Comparison of ENCODE assay signal across 8 cellular contexts in the genomic region with DNA sequence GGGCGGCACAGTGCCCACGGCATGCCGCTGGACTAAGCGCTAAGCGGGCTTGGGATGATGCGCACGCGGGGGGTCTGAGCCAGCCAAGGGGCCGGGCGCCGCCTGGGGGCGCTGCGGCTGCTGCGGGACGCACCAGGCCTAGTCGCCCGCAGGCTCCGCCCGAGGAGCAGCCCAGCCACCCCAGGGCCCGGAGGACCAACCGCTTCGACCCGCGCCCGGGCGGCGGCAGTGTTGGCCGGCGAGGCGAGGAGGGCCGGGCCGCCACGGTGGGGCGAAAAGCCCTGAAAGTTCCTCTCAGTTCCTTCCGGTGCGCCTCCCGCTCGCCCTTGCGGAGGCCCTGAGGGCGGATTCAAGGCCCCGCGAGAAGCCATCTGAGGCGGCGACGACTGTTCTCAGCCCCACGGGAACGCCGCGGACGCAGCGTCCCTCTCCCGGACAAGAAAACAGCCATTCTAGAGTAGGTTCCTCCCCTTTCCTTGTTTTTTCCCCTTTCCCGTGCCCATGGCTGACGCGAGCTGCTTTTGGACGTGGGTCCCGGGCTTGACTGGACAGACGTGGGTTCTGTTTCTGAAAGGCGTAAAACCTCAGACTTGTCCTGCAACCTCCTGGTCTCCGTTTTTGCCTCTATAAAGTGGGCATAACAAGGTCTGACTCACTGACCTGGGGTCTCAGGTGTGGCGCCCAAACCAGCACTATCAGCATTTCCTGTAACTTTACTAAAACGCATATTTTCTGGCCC. TPM values are rescaled to one million over a fixed set of nuclear protein-coding genes. Genes with fewer than 3 reads are reported as not detected.
DNase-seq lines count a peak whose midpoint lies in the region; TF ChIP-seq lines count a peak whose summit lies in the region.

A gene with protein sequence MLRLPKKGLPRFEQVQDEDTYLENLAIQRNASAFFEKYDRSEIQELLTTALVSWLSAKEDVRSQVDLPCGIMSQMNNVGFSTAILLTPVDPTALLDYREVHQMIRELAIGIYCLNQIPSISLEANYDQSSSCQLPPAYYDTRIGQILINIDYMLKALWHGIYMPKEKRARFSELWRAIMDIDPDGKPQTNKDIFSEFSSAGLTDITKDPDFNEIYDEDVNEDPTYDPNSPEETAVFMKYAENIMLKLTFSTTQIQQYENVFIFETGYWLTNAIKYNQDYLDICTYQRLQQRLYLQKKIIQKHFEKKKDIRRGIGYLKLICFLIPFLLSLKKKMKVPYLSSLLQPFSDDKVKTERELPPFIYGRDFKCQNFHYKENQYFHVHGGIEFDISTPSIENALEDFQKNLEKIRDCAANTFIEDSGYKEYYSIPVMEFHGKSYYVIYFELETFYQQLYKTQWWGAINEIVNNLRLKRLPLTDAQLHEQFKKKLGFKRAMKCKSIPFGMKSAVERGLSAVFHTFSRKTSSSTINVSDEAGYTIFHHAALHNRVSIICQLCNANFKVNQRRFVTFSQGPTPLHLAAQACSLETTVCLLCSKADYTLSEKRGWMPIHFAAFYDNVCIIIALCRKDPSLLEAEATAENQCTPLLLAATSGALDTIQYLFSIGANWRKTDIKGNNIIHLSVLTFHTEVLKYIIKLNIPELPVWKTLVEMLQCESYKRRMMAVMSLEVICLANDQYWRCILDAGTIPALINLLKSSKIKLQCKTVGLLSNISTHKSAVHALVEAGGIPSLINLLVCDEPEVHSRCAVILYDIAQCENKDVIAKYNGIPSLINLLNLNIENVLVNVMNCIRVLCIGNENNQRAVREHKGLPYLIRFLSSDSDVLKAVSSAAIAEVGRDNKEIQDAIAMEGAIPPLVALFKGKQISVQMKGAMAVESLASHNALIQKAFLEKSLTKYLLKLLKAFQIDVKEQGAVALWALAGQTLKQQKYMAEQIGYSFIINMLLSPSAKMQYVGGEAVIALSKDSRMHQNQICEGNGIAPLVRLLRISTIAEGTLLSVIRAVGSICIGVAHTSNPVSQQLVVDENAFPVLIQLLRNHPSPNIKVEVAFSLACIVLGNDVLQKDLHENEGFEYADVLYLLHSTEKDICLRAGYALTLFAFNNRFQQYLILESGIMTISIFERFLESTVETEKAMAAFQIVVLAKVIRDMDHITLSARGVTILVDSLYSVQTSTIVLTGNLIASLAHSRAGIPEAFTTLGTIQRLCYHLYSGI (N-terminal part only) (plus strand): TSS at position 297 of the 739 bp plus-strand sequence. CDS start 1,821 bp downstream, outside the sequence.

- H3K4me1 ChIP-seq in GM23248 (ENCODE audit: insufficient read depth), result peaks cover 15% of the 10 kb centered on the region
- no peaks in the 10 kb centered on the region for H3K4me1 ChIP-seq in iPS-18a (ENCODE audit: control insufficient read depth, low read depth, low read length)
- H3K4me1 ChIP-seq in skeletal muscle satellite cell (ENCODE audit: control insufficient read depth, insufficient read depth, low read length), result peaks cover 13% of the 10 kb centered on the region

- no peaks in the 10 kb centered on the region for H4K20me1 ChIP-seq in GM23248 (ENCODE audit: insufficient read depth)

- peak; percentile 83 for DNase-seq in G401 (ENCODE audit: low spot score)
- peak; percentile 96 for DNase-seq in GM23248
- DNase-seq in UCSD-AML1 (lab: John Stamatoyannopoulos, UW; ENCODE audit: unreplicated experiment), result peak; percentile 95
- peak; percentile 81 for DNase-seq in brain microvascular endothelial cell
- no peak for DNase-seq in cortex of kidney (lab: John Stamatoyannopoulos, UW)

- 0 to 1% methylated on average over 43 to 53 of the region's 62 CpGs for WGBS in GM23248 (ENCODE audit: low coverage in 1 of 2, low lambda C conversion rate in 2 of 2, missing lambda C conversion rate in 2 of 2), 2 experiments

- H3K4me3 ChIP-seq in GM23248 (peak within 1 kb of the TSS; percentile 84), brain microvascular endothelial cell (ENCODE audit: low read depth, low read length) (peak within 1 kb of the TSS; percentile 79), iPS-18a (ENCODE audit: low read length) (peak within 1 kb of the TSS; percentile 79), skeletal muscle satellite cell (ENCODE audit: low read length) (peak within 1 kb of the TSS; percentile 77)

- H3F3A ChIP-seq in GM23248 (ENCODE audit: insufficient read depth), result peaks cover 27% of the 10 kb centered on the region

- H3K27me3 ChIP-seq in GM23248 (replicated peaks; ENCODE audit: insufficient read depth) (no peaks in the 10 kb centered on the region), brain microvascular endothelial cell (replicated peaks) (no peaks in the 10 kb centered on the region), iPS-18a (ENCODE audit: control insufficient read depth, insufficient read depth, low read length) (no peaks in the 10 kb centered on the region), skeletal muscle satellite cell (ENCODE audit: control insufficient read depth, insufficient read depth, low read length) (no peaks in the 10 kb centered on the region)

- H3K9me3 ChIP-seq in GM23248 (ENCODE audit: low read depth) (peaks cover 2% of the 10 kb centered on the region), iPS-18a (ENCODE audit: control insufficient read depth, low read depth, low read length) (no peaks in the 10 kb centered on the region), skeletal muscle satellite cell (replicated peaks; ENCODE audit: low read length) (no peaks in the 10 kb centered on the region)

- TF ChIP-seq CTCF in LNCAP (IDR thresholded peaks at IDR 0.05) (peak; percentile 85), brain microvascular endothelial cell (IDR thresholded peaks at IDR 0.05; ENCODE audit: low read depth, low read length, missing control alignments) (peak; percentile 68)

- H3K36me3 ChIP-seq in GM23248 (ENCODE audit: low read depth) (peaks cover 12% of the 10 kb centered on the region; the same call in 1 of the 2 replicates), brain microvascular endothelial cell (replicated peaks) (peaks cover 2% of the 10 kb centered on the region), iPS-18a (ENCODE audit: control insufficient read depth, low read depth, low read length) (peaks cover 17% of the 10 kb centered on the region), skeletal muscle satellite cell (ENCODE audit: insufficient read depth, low read length) (peaks cover 13% of the 10 kb centered on the region)

- H3K79me2 ChIP-seq in GM23248 (ENCODE audit: insufficient read depth), result peaks cover 42% of the 10 kb centered on the region

- in situ Hi-C loops in G401 (cut with HindIII; ENCODE audit: low sequenced_read_pairs), result no loop called here
- in situ Hi-C loops in GM23248 (cut with MboI), result no loop called here
- in situ Hi-C loops in brain microvascular endothelial cell (cut with HindIII; ENCODE audit: low pct_ligation_motif_present, low sequenced_read_pairs), result no loop called here

- peak within 1 kb of the TSS; percentile 98 for H2AFZ ChIP-seq in GM23248

- H3K4me2 ChIP-seq in GM23248 (ENCODE audit: unreplicated experiment) (peak within 1 kb of the TSS; percentile 99), skeletal muscle satellite cell (ENCODE audit: low read length) (peak within 1 kb of the TSS; percentile 84)

- H3K9me2 ChIP-seq in GM23248 (ENCODE audit: insufficient read depth), result no peaks in the 10 kb centered on the region

- H3K27ac ChIP-seq in GM23248, result peak within 1 kb of the TSS; percentile 90
- peak within 1 kb of the TSS; percentile 67 for H3K27ac ChIP-seq in brain microvascular endothelial cell
- no peak within 1 kb of the TSS for H3K27ac ChIP-seq in iPS-18a (ENCODE audit: low read length)

- H3K9ac ChIP-seq in GM23248 (peak within 1 kb of the TSS; percentile 94), iPS-18a (ENCODE audit: low read length) (peak within 1 kb of the TSS; percentile 74), skeletal muscle satellite cell (ENCODE audit: low read depth, low read length) (peak within 1 kb of the TSS; percentile 91)

RNA-seq across cellular contexts. Expression of the gene that starts here (rescaled TPM):
- total RNA-seq in G401 (2014; rRNA removed; shearing (Covaris generic)), result 1.7 and 8.1 TPM in 2 replicates
- total RNA-seq in GM23248 (2014; rRNA removed; shearing (Covaris generic)), result 2.3 and 3.4 TPM in 2 replicates
- 3.1 and 3.8 TPM in 2 replicates for polyA plus RNA-seq in GM23248 (2016; fragmentation: Nextera tagmentation; extraction: Ambion mirVana)
- 3.1 and 7.6 TPM in 2 replicates for total RNA-seq in skeletal muscle satellite cell (2012; rRNA removed)
